ENCODE assay signal across 17 cellular contexts in the genomic region with DNA sequence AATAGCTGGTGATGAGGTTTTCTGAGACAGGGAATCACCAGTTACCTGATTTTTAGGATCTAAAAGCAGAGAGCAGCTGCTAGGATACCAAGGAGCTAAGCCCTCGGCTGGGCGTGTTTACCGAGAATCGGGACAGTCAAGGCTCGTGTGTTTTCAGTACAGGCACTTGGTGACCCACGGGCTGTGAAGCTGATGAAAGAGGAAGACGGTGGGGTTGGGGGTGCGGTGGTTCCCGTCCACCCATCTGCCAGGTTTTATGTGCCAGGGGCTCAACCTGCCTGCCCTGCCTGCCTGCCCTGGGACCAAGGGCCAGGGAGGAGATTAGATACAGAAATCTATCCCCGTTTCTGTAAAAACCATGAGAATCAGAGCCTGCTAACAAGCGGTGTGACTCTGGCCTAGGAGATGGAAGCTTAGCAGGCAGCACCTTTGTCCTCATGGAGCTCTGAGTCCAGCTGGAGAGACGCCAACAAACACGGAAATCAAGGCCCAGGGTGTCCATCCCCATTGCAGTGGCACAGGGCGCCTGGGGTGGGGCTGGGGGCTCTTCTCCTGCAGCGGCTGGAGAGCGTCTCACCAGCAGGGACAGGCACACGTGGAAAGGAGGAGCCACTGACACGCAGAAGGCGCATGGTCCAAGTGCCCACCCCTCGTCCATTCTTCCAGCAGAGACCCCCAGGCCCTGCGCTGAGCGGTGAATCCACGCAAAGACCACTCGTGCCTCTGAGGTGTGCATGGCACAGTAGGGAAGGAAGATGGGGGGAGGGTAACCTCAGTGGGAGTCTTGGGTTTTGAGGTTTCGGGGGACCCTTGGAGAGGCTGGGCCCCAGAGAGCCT.
A peak's percentile ranks its signal among the peaks of the same experiment; 100 is the strongest.
DNase-seq lines count a peak whose midpoint lies in the region; ATAC-seq and TF ChIP-seq lines count a peak whose summit lies in the region.
"Had no signal": no experiment of that assay in that cellular context is flagged by ENCODE, and none has a peak within 500 bp of the region (broad histone marks: within the 10 kb centered on the region; RNA-seq: fewer than 3 reads in every experiment).

No MANE protein-coding gene starts in this region.

- H3K4me1 Mint-ChIP-seq in T-cell, result no peaks in the 10 kb centered on the region
- H3K4me1 Mint-ChIP-seq: CD8-positive, alpha-beta memory T cell had no signal

- H3K4me1 ChIP-seq in right atrium auricular region, result no peaks in the 10 kb centered on the region
- no peaks in the 10 kb centered on the region for H3K4me1 ChIP-seq in heart left ventricle

- ATAC-seq in heart left ventricle (no peak), left lobe of liver (no peak), T-cell (replicated peaks in 1 of 4) (no peak), GM19023 (IDR thresholded peaks at IDR 0.05; ENCODE audit: unreplicated experiment) (no peak)

- DNase-seq in right atrium auricular region (ENCODE audit: low spot score) (peak; percentile 49), heart left ventricle (no peak), left lobe of liver (ENCODE audit: low spot score) (peak; percentile 35), posterior vena cava (ENCODE audit: low spot score) (peak; percentile 63), NCI-H2081 (lab: John Stamatoyannopoulos, UW) (no peak), NCI-H1417 (lab: John Stamatoyannopoulos, UW) (no peak), T-cell (no peak)
- DNase-seq: C1 segment of cervical spinal cord, KBM-7, NCI-H1105 treated with DMSO at 0.1 percent for 48 hours, NCI-H1694 treated with DMSO at 0.1 percent for 48 hours, NCI-H2107, NCI-H510A, NCI-H748 treated with DMSO at 0.1 percent for 48 hours, SIG-M5 had no signal

- POLR2A ChIA-PET in T-cell (lab: Charles Lee), result no interaction called here

- H3K4me3 ChIP-seq in right atrium auricular region (no peak overlapping the region), heart left ventricle (no peak overlapping the region)

- H3K36me3 ChIP-seq in right atrium auricular region (no peaks in the 10 kb centered on the region), heart left ventricle (no peaks in the 10 kb centered on the region)

- H3K9me3 ChIP-seq in right atrium auricular region (no peaks in the 10 kb centered on the region), heart left ventricle (no peaks in the 10 kb centered on the region)

- H3K27ac ChIP-seq in right atrium auricular region (no peak overlapping the region), heart left ventricle (no peak overlapping the region)

- no peak for TF ChIP-seq POLR2A in heart left ventricle (IDR thresholded peaks at IDR 0.05)

- no peaks in the 10 kb centered on the region for H3K27me3 Mint-ChIP-seq in T-cell

- intact Hi-C loops in heart left ventricle (cut with DNase I), result loop anchor here in 1 of 10 donors (10.0 kb wide), 1 partner anchor 692 kb away; no protein-coding TSS in a partner anchor
- intact Hi-C loops in posterior vena cava (cut with DNase I), result no loop called here

- TF ChIP-seq CTCF in right atrium auricular region (IDR thresholded peaks at IDR 0.05) (no peak), heart left ventricle (IDR thresholded peaks at IDR 0.05) (no peak)

- H3K36me3 Mint-ChIP-seq in T-cell, result no peaks in the 10 kb centered on the region
- H3K36me3 Mint-ChIP-seq: CD8-positive, alpha-beta memory T cell had no signal

- H3K27me3 ChIP-seq in right atrium auricular region, result no peaks in the 10 kb centered on the region
- H3K27me3 ChIP-seq in heart left ventricle, result peaks cover 0 to 5% (median 0%) of the 10 kb centered on the region in 9 donors

- no peaks in the 10 kb centered on the region for H3K9me3 Mint-ChIP-seq in T-cell

- CTCF ChIA-PET in T-cell (lab: Charles Lee), result no interaction called here

- H3K4me3 Mint-ChIP-seq in T-cell, result no peak overlapping the region
- H3K4me3 Mint-ChIP-seq: CD8-positive, alpha-beta memory T cell had no signal

- H3K27ac Mint-ChIP-seq in T-cell, result no peak overlapping the region
- H3K27ac Mint-ChIP-seq: CD8-positive, alpha-beta memory T cell had no signal

- 71 to 84% (median 79%) methylated on average over 19 to 25 of the region's 25 CpGs for WGBS in heart left ventricle, 4 donors

Comparison
In these comparisons a context has a peak if more than half of its experiments do, and no peak if none do; other contexts are left out.
1. DNase-seq: peak in right atrium auricular region (single experiment), left lobe of liver (single experiment) and posterior vena cava (single experiment); none in heart left ventricle (0 of 5), NCI-H2081 (0 of 2), NCI-H1417 (0 of 3) and T-cell (0 of 34).